ENCODE assay signal across 8 cellular contexts in the genomic region with DNA sequence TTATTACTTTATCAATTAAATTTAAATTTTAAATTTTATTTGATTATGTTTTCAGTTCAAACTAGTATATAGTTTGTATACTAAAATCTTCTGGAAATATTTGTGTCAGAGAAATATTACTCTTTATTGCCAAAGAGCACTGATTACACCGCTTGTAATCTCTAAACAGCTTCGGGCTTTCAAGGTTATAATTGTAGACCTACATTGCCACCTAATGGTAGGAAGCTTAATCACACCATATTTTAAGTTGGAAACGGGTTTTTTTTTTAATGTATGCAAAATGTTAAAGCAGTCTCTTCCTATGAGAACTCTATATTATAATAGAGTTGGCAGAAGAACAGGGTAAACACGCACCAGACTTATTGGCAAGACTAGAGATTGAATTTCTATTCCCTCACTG. TPM values are rescaled to one million over a fixed set of nuclear protein-coding genes. Genes with fewer than 3 reads are reported as not detected.
DNase-seq lines count a peak whose midpoint lies in the region; ATAC-seq, FAIRE-seq and TF ChIP-seq lines count a peak whose summit lies in the region.

No MANE protein-coding gene starts in this region.

- H3K27me3 ChIP-seq in prostate gland (replicated peaks; ENCODE audit: insufficient read depth), result no peaks in the 10 kb centered on the region

- H3K27ac ChIP-seq in prostate gland, result no peak overlapping the region

- H3K36me3 ChIP-seq in prostate gland, result no peaks in the 10 kb centered on the region

- peak; percentile 57 for TF ChIP-seq CTCF in fibroblast of the aortic adventitia (IDR thresholded peaks at IDR 0.05; ENCODE audit: insufficient read depth, low read length)
- peak; percentile 31 to 65 (median 58) for TF ChIP-seq CTCF in prostate gland (IDR thresholded peaks at IDR 0.05)

- no peaks in the 10 kb centered on the region for H3K4me1 Mint-ChIP-seq in activated CD4-positive, alpha-beta memory T cell treated with anti-CD3 and anti-CD28 coated beads, Interleukin-2, amount 10 ng/mL, durations not matched to agents 7 days and 5 days

- H3K4me3 Mint-ChIP-seq in activated CD4-positive, alpha-beta memory T cell treated with anti-CD3 and anti-CD28 coated beads, Interleukin-2, amount 10 ng/mL, durations not matched to agents 7 days and 5 days, result no peak overlapping the region

- intact Hi-C loops in prostate gland (cut with DNase I), result loop anchor here (10.0 kb wide), 1 partner anchor 151 kb away; no protein-coding TSS in a partner anchor

- H3K9me3 ChIP-seq in prostate gland, result no peaks in the 10 kb centered on the region

- peak; percentile 64 for ATAC-seq in HG03565 (IDR thresholded peaks at IDR 0.05; ENCODE audit: unreplicated experiment)
- ATAC-seq in GM19397 (IDR thresholded peaks at IDR 0.05; ENCODE audit: unreplicated experiment), result no peak

- WGBS in prostate gland, result 2% methylated on average over 4 of the region's 4 CpGs

- H3K4me3 ChIP-seq in fibroblast of the aortic adventitia (ENCODE audit: low read depth, low read length), result no peak overlapping the region
- no peak overlapping the region for H3K4me3 ChIP-seq in prostate gland

- FAIRE-seq in GM12891 (lab: Jason Lieb, UNC), result peak; percentile 85

- no peaks in the 10 kb centered on the region for H3K36me3 Mint-ChIP-seq in activated CD4-positive, alpha-beta memory T cell treated with anti-CD3 and anti-CD28 coated beads, Interleukin-2, amount 10 ng/mL, durations not matched to agents 7 days and 5 days (ENCODE audit: low read depth)

- POLR2A ChIA-PET in activated CD4-positive, alpha-beta memory T cell treated with anti-CD3 and anti-CD28 coated beads, Interleukin-2, amount 10 ng/mL, durations not matched to agents 7 days and 5 days (lab: Charles Lee), result interaction anchor here (0.6 kb wide), 1 partner anchor 343 kb away, joined by 3 read pairs; no protein-coding TSS in a partner anchor

- H3K27ac Mint-ChIP-seq in activated CD4-positive, alpha-beta memory T cell treated with anti-CD3 and anti-CD28 coated beads, Interleukin-2, amount 10 ng/mL, durations not matched to agents 7 days and 5 days, result no peak overlapping the region

- TF ChIP-seq POLR2A in GM12891 (IDR thresholded peaks at IDR 0.05; ENCODE audit: low read depth, low read length) (no peak), prostate gland (IDR thresholded peaks at IDR 0.05) (no peak)

- CTCF ChIA-PET in activated CD4-positive, alpha-beta memory T cell treated with anti-CD3 and anti-CD28 coated beads, Interleukin-2, amount 10 ng/mL, durations not matched to agents 7 days and 5 days (lab: Charles Lee), result interaction anchor here (0.6 to 2.5 kb wide), 23 partner anchors 9 to 267 kb away, joined by 3 to 11 read pairs (median 3); no protein-coding TSS in a partner anchor

- peaks cover 23% of the 10 kb centered on the region for H3K27me3 Mint-ChIP-seq in activated CD4-positive, alpha-beta memory T cell treated with anti-CD3 and anti-CD28 coated beads, Interleukin-2, amount 10 ng/mL, durations not matched to agents 7 days and 5 days

- no peaks in the 10 kb centered on the region for H3K4me1 ChIP-seq in prostate gland (replicated peaks)

- H3K9me3 Mint-ChIP-seq in activated CD4-positive, alpha-beta memory T cell treated with anti-CD3 and anti-CD28 coated beads, Interleukin-2, amount 10 ng/mL, durations not matched to agents 7 days and 5 days, result no peaks in the 10 kb centered on the region

- DNase-seq in AG08396 (ENCODE audit: low spot score) (peak; percentile 29), GM12891 (ENCODE audit: insufficient read length, low spot score) (no peak), SKM-1 treated with dmso at 0.1 percent for 144 hours (lab: John Stamatoyannopoulos, UW; ENCODE audit: unreplicated experiment) (peak; percentile 48), fibroblast of the aortic adventitia (ENCODE audit: low read depth) (peak; percentile 81), prostate gland (ENCODE audit: low spot score) (no peak)
- no peak for DNase-seq in activated CD4-positive, alpha-beta memory T cell treated with anti-CD3 and anti-CD28 coated beads, Interleukin-2, amount 10 ng/mL, durations not matched to agents 7 days and 5 days

TF ChIP-seq in GM12891, 5 proteins besides CTCF, POLR2A, EP300 and RAD21:
- no peak for TF ChIP-seq POLR2AphosphoS5 (IDR thresholded peaks at IDR 0.05; ENCODE audit: low read depth, low read length)
- TF ChIP-seq POU2F2 (IDR thresholded peaks at IDR 0.05; ENCODE audit: low read depth, low read length), result no peak
- TF ChIP-seq TAF1 (IDR thresholded peaks at IDR 0.05; ENCODE audit: low read depth, low read length), result no peak
- TF ChIP-seq PAX5 (IDR thresholded peaks at IDR 0.05; ENCODE audit: insufficient read depth, low read length, severe bottlenecking), result no peak
- TF ChIP-seq SPI1 (IDR thresholded peaks at IDR 0.05; ENCODE audit: low read depth, low read length), result no peak
TF ChIP-seq in GM12891: peak in this region for 0.

RNA-seq across cellular contexts. Expression of gene NFXL1, which starts 19.4 kb away (rescaled TPM):
- polyA plus RNA-seq in GM12891 (2012; ENCODE audit: low read depth, missing spikeins), result 4.4 TPM
- total RNA-seq in fibroblast of the aortic adventitia (ENCODE audit: low replicate concordance), result 7.1 and 9.0 TPM in 2 replicates
- total RNA-seq in prostate gland, result 10 to 100 TPM; 17.5 to 19.1 TPM
- 1 to 10 TPM; 9.5 to 9.8 TPM for total RNA-seq in activated CD4-positive, alpha-beta memory T cell treated with anti-CD3 and anti-CD28 coated beads, Interleukin-2, amount 10 ng/mL, durations not matched to agents 7 days and 5 days

Comparison
In these comparisons a context has a peak if more than half of its experiments do, and no peak if none do; other contexts are left out.
1. DNase-seq: peak in AG08396 (single experiment), SKM-1 treated with dmso at 0.1 percent for 144 hours (single experiment) and fibroblast of the aortic adventitia (single experiment); none in GM12891 (single experiment), prostate gland (single experiment) and activated CD4-positive, alpha-beta memory T cell treated with anti-CD3 and anti-CD28 coated beads, Interleukin-2, amount 10 ng/mL, durations not matched to agents 7 days and 5 days (single experiment).